23 cellular contexts compared by ENCODE assay signal in genomic region chr10:75870039-75870645, GRCh38.
"Had no signal": no experiment of that assay in that cellular context is flagged by ENCODE, and none has a peak within 500 bp of the region (broad histone marks: within the 10 kb centered on the region; RNA-seq: fewer than 3 reads in every experiment).

No MANE protein-coding gene starts in this region.

- DNase-seq: effector CD4-positive, alpha-beta T cell; endodermal cell; head of caudate nucleus; left colon; left ventricle myocardium superior; mesendoderm; naive B cell; occipital lobe; psoas muscle; retina; right lobe of liver; spleen; stimulated activated CD4-positive, alpha-beta T cell treated with anti-CD3 and anti-CD28 coated beads, Interleukin-2, amount 100 ng/mL, for 24 hours; stimulated activated CD4-positive, alpha-beta T cell treated with anti-CD3 and anti-CD28 coated beads, Interleukin-4, amount 100 ng/mL, for 4 hours; stimulated activated naive B cell treated with anti-CD40 and anti-IgM and Interleukin-4, amounts not matched to agents 10 μg/mL and 1 μg/mL and 100 μg/mL, for 72 hours; stimulated activated naive CD8-positive, alpha-beta T cell treated with anti-CD3 and anti-CD28 coated beads, Interleukin-15, amount 100 ng/mL, for 72 hours; substantia nigra; transverse colon had no signal

- H2AFZ ChIP-seq: hepatocyte had no signal

- H3K27ac ChIP-seq: coronary artery, hepatocyte, psoas muscle, right lobe of liver, spleen, thoracic aorta, transverse colon had no signal

- H3K4me1 Mint-ChIP-seq: naive B cell; stimulated activated naive B cell treated with anti-CD40 and anti-IgM and Interleukin-4, amounts not matched to agents 10 μg/mL and 1 μg/mL and 100 μg/mL, for 72 hours; stimulated activated naive CD8-positive, alpha-beta T cell treated with anti-CD3 and anti-CD28 coated beads, Interleukin-15, amount 100 ng/mL, for 72 hours had no signal

- H3K4me3 ChIP-seq: coronary artery, hepatocyte, lung, psoas muscle, right lobe of liver, spleen, thoracic aorta, transverse colon had no signal

- H3K4me2 ChIP-seq: hepatocyte had no signal

- H3K4me3 Mint-ChIP-seq: endodermal cell; naive B cell; nephron; stimulated activated naive B cell treated with anti-CD40 and anti-IgM and Interleukin-4, amounts not matched to agents 10 μg/mL and 1 μg/mL and 100 μg/mL, for 72 hours; stimulated activated naive CD8-positive, alpha-beta T cell treated with anti-CD3 and anti-CD28 coated beads, Interleukin-15, amount 100 ng/mL, for 72 hours had no signal

- H3K79me2 ChIP-seq: hepatocyte had no signal

- H3K9me3 Mint-ChIP-seq: endodermal cell; stimulated activated naive B cell treated with anti-CD40 and anti-IgM and Interleukin-4, amounts not matched to agents 10 μg/mL and 1 μg/mL and 100 μg/mL, for 72 hours; stimulated activated naive CD8-positive, alpha-beta T cell treated with anti-CD3 and anti-CD28 coated beads, Interleukin-15, amount 100 ng/mL, for 72 hours had no signal

- H3K36me3 Mint-ChIP-seq: naive B cell; stimulated activated naive B cell treated with anti-CD40 and anti-IgM and Interleukin-4, amounts not matched to agents 10 μg/mL and 1 μg/mL and 100 μg/mL, for 72 hours had no signal

- H3K27ac Mint-ChIP-seq: endodermal cell; naive B cell; nephron; stimulated activated naive B cell treated with anti-CD40 and anti-IgM and Interleukin-4, amounts not matched to agents 10 μg/mL and 1 μg/mL and 100 μg/mL, for 72 hours; stimulated activated naive CD8-positive, alpha-beta T cell treated with anti-CD3 and anti-CD28 coated beads, Interleukin-15, amount 100 ng/mL, for 72 hours had no signal

- H3K27me3 ChIP-seq: right lobe of liver, spleen, transverse colon had no signal

- H3K4me1 ChIP-seq: psoas muscle, right lobe of liver, spleen, transverse colon had no signal

- H3K9me3 ChIP-seq: psoas muscle, right lobe of liver, spleen, thoracic aorta, transverse colon had no signal

- H3K36me3 ChIP-seq: right lobe of liver, spleen, thoracic aorta, transverse colon had no signal

- H3K27me3 Mint-ChIP-seq: naive B cell; stimulated activated naive B cell treated with anti-CD40 and anti-IgM and Interleukin-4, amounts not matched to agents 10 μg/mL and 1 μg/mL and 100 μg/mL, for 72 hours; stimulated activated naive CD8-positive, alpha-beta T cell treated with anti-CD3 and anti-CD28 coated beads, Interleukin-15, amount 100 ng/mL, for 72 hours had no signal
